14 cellular contexts compared by ENCODE assay signal in genomic region chr13:104086205-104086604, GRCh38.
DNase-seq lines count a peak whose midpoint lies in the region; TF ChIP-seq lines count a peak whose summit lies in the region.
"Had no signal": no experiment of that assay in that cellular context is flagged by ENCODE, and none has a peak within 500 bp of the region (broad histone marks: within the 10 kb centered on the region; RNA-seq: fewer than 3 reads in every experiment).

No MANE protein-coding gene starts in this region.

- H3K4me3 ChIP-seq in SK-N-SH (ENCODE audit: low read depth in 2 of 2, low read length in 1 of 2): no peak overlapping the region
- H3K4me3 ChIP-seq in fibroblast of lung (replicated peaks in 1 of 4; ENCODE audit: control extremely low read depth in 1 of 4, insufficient read depth in 1 of 4, low read depth in 3 of 4, low read length in 4 of 4): no peak overlapping the region
- H3K4me3 ChIP-seq in fibroblast of villous mesenchyme (ENCODE audit: low read depth, low read length): no peak overlapping the region
- H3K4me3 ChIP-seq in Peyer's patch: no peak overlapping the region

- H3K27ac ChIP-seq in SK-N-SH (ENCODE audit: low read depth in 2 of 2, low read length in 1 of 2) (no peak overlapping the region), fibroblast of lung (ENCODE audit: insufficient read depth, low read length) (no peak overlapping the region), Peyer's patch (no peak overlapping the region)

- H3K27me3 ChIP-seq in SK-N-SH (ENCODE audit: insufficient read depth) (no peaks in the 10 kb centered on the region), fibroblast of lung (ENCODE audit: control insufficient read depth, insufficient read depth, low read length) (no peaks in the 10 kb centered on the region), Peyer's patch (no peaks in the 10 kb centered on the region)

- H4K20me1 ChIP-seq in SK-N-SH (ENCODE audit: insufficient read depth) (no peaks in the 10 kb centered on the region), fibroblast of lung (ENCODE audit: control insufficient read depth, extremely low read depth, insufficient read depth, low read length) (no peaks in the 10 kb centered on the region)

- 6% methylated on average over 1 of the region's 1 CpG for WGBS in SK-N-SH (ENCODE audit: low lambda C conversion rate)

- H3K27ac Mint-ChIP-seq in activated naive CD8-positive, alpha-beta T cell treated with anti-CD3 and anti-CD28 coated beads for 36 hours: no peak overlapping the region
- H3K27ac Mint-ChIP-seq: CD4-positive, alpha-beta T cell had no signal

- DNase-seq in H4 (ENCODE audit: low spot score) (peak; percentile 44), SK-N-SH (peak; percentile 20), fibroblast of lung (ENCODE audit: low read depth in 2 of 2) (peak; percentile 5 to 11), fibroblast of villous mesenchyme (ENCODE audit: low read depth) (peak; percentile 38), Peyer's patch (no peak), NCI-H1694 treated with DMSO at 0.1 percent for 48 hours (lab: John Stamatoyannopoulos, UW) (no peak), midbrain (lab: John Stamatoyannopoulos, UW) (no peak)
- DNase-seq in activated naive CD8-positive, alpha-beta T cell treated with anti-CD3 and anti-CD28 coated beads for 36 hours: no peak
- DNase-seq: 8988T; C1 segment of cervical spinal cord; Calu3; CD4-positive, alpha-beta T cell; DMS 273 treated with DMSO at 0.1 percent for 48 hours; H7 had no signal

- TF ChIP-seq CTCF in SK-N-SH (IDR thresholded peaks at IDR 0.05) (no peak), fibroblast of lung (conservative IDR thresholded peaks at IDR 0.05 in 1 of 2, IDR thresholded peaks at IDR 0.05 in 1 of 2; ENCODE audit: low read depth in 1 of 2, low read length in 2 of 2) (no peak), fibroblast of villous mesenchyme (IDR thresholded peaks at IDR 0.05; ENCODE audit: insufficient read depth, low read depth, low read length) (no peak), Peyer's patch (IDR thresholded peaks at IDR 0.05) (no peak)

- no peaks in the 10 kb centered on the region for H3K36me3 Mint-ChIP-seq in activated naive CD8-positive, alpha-beta T cell treated with anti-CD3 and anti-CD28 coated beads for 36 hours

- no peaks in the 10 kb centered on the region for H3K36me3 ChIP-seq in SK-N-SH (replicated peaks in 1 of 2; ENCODE audit: control insufficient read depth in 1 of 2, insufficient read depth in 2 of 2, low read length in 1 of 2)
- no peaks in the 10 kb centered on the region for H3K36me3 ChIP-seq in fibroblast of lung (ENCODE audit: control insufficient read depth, insufficient read depth, low read length)
- H3K36me3 ChIP-seq in Peyer's patch: no peaks in the 10 kb centered on the region

- H3K9me2 ChIP-seq in SK-N-SH: no peaks in the 10 kb centered on the region

- no peak for TF ChIP-seq POLR2A in Peyer's patch (IDR thresholded peaks at IDR 0.05)

- H3K9ac ChIP-seq in SK-N-SH: no peak overlapping the region
- H3K9ac ChIP-seq in fibroblast of lung (ENCODE audit: insufficient read depth, low read length): no peak overlapping the region

- no peaks in the 10 kb centered on the region for H3F3A ChIP-seq in SK-N-SH (replicated peaks; ENCODE audit: insufficient read depth)

- H3K4me1 ChIP-seq in SK-N-SH (ENCODE audit: control insufficient read depth in 1 of 2, insufficient read depth in 2 of 2, low read depth in 1 of 2, low read length in 1 of 2) (no peaks in the 10 kb centered on the region), fibroblast of lung (ENCODE audit: control insufficient read depth, extremely low read depth, insufficient read depth, low read length) (no peaks in the 10 kb centered on the region), Peyer's patch (no peaks in the 10 kb centered on the region)

- POLR2A ChIA-PET in SK-N-SH (lab: Yijun Ruan, JAX): no interaction called here

- no peaks in the 10 kb centered on the region for H3K79me2 ChIP-seq in SK-N-SH (ENCODE audit: insufficient read depth)
- H3K79me2 ChIP-seq in fibroblast of lung (ENCODE audit: control insufficient read depth, insufficient read depth, low read length): no peaks in the 10 kb centered on the region

- H3K27me3 Mint-ChIP-seq in activated naive CD8-positive, alpha-beta T cell treated with anti-CD3 and anti-CD28 coated beads for 36 hours: no peaks in the 10 kb centered on the region
- H3K27me3 Mint-ChIP-seq: CD4-positive, alpha-beta T cell had no signal

- H3K4me2 ChIP-seq in SK-N-SH: no peak overlapping the region
- H3K4me2 ChIP-seq in fibroblast of lung (ENCODE audit: extremely low read depth, insufficient read depth, low read length): no peak overlapping the region

- H2AFZ ChIP-seq in SK-N-SH (ENCODE audit: low read depth) (no peak overlapping the region), fibroblast of lung (ENCODE audit: low read length) (no peak overlapping the region)

- H3K9me3 Mint-ChIP-seq in activated naive CD8-positive, alpha-beta T cell treated with anti-CD3 and anti-CD28 coated beads for 36 hours: peaks cover 5% of the 10 kb centered on the region

- no peak for TF ChIP-seq RAD21 in SK-N-SH (IDR thresholded peaks at IDR 0.05; ENCODE audit: low read length)

- no peaks in the 10 kb centered on the region for H3K4me1 Mint-ChIP-seq in activated naive CD8-positive, alpha-beta T cell treated with anti-CD3 and anti-CD28 coated beads for 36 hours

- CTCF ChIA-PET in SK-N-SH (lab: Yijun Ruan, JAX): no interaction called here

- no peak for TF ChIP-seq EP300 in SK-N-SH (IDR thresholded peaks at IDR 0.05; ENCODE audit: borderline replicate concordance in 1 of 2, low read depth in 1 of 2, low read length in 1 of 2)

- H3K4me3 Mint-ChIP-seq in activated naive CD8-positive, alpha-beta T cell treated with anti-CD3 and anti-CD28 coated beads for 36 hours: no peak overlapping the region
- H3K4me3 Mint-ChIP-seq: CD4-positive, alpha-beta T cell had no signal

- no peaks in the 10 kb centered on the region for H3K9me3 ChIP-seq in SK-N-SH
- H3K9me3 ChIP-seq in fibroblast of lung (ENCODE audit: control insufficient read depth, insufficient read depth, low read depth, low read length): no peaks in the 10 kb centered on the region
- H3K9me3 ChIP-seq in Peyer's patch: no peaks in the 10 kb centered on the region

TF ChIP-seq in SK-N-SH, 30 proteins besides CTCF, POLR2A, EP300 and RAD21:
- TF ChIP-seq CHD2 (IDR thresholded peaks at IDR 0.05; ENCODE audit: low read length, partially characterized antibody): no peak
- no peak for TF ChIP-seq SMC3 (IDR thresholded peaks at IDR 0.05; ENCODE audit: low read depth, low read length)
- TF ChIP-seq MEF2A (IDR thresholded peaks at IDR 0.05; ENCODE audit: borderline replicate concordance, low read depth): no peak
- no peak for TF ChIP-seq TEAD4 (IDR thresholded peaks at IDR 0.05; ENCODE audit: borderline replicate concordance, insufficient read depth)
- no peak for TF ChIP-seq PBX3 (IDR thresholded peaks at IDR 0.05)

Comparison
In these comparisons a context has a peak if more than half of its experiments do, and no peak if none do; other contexts are left out.
1. DNase-seq: peak in H4 (single experiment), SK-N-SH (single experiment), fibroblast of lung (2 of 2) and fibroblast of villous mesenchyme (single experiment); none in activated naive CD8-positive, alpha-beta T cell treated with anti-CD3 and anti-CD28 coated beads for 36 hours (single experiment), Peyer's patch (0 of 3), NCI-H1694 treated with DMSO at 0.1 percent for 48 hours (single experiment) and midbrain (single experiment).